Comparison of ENCODE assay signal across 1 cellular context in the genomic region with DNA sequence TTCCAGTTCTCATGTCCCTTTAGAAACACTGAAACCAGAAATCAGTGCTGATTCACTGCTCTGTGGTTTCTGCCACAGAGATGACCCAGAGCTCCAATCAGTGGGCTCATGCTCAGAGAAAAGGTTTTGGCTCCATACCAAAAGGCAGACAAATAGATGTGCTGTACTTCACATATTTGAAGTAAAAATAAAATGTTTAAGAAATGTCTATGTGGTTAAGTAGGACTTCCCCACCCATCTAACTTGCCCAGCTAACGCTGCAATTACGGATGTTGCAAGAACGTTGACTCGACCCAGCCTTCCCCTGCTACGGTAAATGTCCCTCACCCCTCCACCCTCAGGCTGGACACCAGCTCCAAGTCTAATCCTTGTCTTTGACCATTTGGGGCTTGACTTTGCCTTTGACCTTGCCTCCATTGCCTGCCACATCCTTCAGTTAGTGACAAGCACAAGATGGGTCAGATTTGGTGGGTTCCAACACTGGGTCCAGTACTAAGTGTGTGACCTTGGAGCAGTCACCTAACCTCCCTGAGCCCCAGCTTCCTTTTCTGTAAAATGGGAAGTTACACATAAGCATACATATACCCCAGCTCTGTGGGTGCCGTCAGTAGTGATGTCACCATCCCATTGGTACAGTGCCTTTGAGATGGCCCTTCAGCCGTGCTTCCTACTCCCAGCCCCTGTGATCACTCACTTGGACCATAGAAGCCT.
TF ChIP-seq lines count a peak whose summit lies in the region.

No MANE protein-coding gene starts in this region.

TF ChIP-seq in H1, 55 proteins besides CTCF, POLR2A, EP300 and RAD21 (continued from another document):
- TF ChIP-seq, protein P1, sequence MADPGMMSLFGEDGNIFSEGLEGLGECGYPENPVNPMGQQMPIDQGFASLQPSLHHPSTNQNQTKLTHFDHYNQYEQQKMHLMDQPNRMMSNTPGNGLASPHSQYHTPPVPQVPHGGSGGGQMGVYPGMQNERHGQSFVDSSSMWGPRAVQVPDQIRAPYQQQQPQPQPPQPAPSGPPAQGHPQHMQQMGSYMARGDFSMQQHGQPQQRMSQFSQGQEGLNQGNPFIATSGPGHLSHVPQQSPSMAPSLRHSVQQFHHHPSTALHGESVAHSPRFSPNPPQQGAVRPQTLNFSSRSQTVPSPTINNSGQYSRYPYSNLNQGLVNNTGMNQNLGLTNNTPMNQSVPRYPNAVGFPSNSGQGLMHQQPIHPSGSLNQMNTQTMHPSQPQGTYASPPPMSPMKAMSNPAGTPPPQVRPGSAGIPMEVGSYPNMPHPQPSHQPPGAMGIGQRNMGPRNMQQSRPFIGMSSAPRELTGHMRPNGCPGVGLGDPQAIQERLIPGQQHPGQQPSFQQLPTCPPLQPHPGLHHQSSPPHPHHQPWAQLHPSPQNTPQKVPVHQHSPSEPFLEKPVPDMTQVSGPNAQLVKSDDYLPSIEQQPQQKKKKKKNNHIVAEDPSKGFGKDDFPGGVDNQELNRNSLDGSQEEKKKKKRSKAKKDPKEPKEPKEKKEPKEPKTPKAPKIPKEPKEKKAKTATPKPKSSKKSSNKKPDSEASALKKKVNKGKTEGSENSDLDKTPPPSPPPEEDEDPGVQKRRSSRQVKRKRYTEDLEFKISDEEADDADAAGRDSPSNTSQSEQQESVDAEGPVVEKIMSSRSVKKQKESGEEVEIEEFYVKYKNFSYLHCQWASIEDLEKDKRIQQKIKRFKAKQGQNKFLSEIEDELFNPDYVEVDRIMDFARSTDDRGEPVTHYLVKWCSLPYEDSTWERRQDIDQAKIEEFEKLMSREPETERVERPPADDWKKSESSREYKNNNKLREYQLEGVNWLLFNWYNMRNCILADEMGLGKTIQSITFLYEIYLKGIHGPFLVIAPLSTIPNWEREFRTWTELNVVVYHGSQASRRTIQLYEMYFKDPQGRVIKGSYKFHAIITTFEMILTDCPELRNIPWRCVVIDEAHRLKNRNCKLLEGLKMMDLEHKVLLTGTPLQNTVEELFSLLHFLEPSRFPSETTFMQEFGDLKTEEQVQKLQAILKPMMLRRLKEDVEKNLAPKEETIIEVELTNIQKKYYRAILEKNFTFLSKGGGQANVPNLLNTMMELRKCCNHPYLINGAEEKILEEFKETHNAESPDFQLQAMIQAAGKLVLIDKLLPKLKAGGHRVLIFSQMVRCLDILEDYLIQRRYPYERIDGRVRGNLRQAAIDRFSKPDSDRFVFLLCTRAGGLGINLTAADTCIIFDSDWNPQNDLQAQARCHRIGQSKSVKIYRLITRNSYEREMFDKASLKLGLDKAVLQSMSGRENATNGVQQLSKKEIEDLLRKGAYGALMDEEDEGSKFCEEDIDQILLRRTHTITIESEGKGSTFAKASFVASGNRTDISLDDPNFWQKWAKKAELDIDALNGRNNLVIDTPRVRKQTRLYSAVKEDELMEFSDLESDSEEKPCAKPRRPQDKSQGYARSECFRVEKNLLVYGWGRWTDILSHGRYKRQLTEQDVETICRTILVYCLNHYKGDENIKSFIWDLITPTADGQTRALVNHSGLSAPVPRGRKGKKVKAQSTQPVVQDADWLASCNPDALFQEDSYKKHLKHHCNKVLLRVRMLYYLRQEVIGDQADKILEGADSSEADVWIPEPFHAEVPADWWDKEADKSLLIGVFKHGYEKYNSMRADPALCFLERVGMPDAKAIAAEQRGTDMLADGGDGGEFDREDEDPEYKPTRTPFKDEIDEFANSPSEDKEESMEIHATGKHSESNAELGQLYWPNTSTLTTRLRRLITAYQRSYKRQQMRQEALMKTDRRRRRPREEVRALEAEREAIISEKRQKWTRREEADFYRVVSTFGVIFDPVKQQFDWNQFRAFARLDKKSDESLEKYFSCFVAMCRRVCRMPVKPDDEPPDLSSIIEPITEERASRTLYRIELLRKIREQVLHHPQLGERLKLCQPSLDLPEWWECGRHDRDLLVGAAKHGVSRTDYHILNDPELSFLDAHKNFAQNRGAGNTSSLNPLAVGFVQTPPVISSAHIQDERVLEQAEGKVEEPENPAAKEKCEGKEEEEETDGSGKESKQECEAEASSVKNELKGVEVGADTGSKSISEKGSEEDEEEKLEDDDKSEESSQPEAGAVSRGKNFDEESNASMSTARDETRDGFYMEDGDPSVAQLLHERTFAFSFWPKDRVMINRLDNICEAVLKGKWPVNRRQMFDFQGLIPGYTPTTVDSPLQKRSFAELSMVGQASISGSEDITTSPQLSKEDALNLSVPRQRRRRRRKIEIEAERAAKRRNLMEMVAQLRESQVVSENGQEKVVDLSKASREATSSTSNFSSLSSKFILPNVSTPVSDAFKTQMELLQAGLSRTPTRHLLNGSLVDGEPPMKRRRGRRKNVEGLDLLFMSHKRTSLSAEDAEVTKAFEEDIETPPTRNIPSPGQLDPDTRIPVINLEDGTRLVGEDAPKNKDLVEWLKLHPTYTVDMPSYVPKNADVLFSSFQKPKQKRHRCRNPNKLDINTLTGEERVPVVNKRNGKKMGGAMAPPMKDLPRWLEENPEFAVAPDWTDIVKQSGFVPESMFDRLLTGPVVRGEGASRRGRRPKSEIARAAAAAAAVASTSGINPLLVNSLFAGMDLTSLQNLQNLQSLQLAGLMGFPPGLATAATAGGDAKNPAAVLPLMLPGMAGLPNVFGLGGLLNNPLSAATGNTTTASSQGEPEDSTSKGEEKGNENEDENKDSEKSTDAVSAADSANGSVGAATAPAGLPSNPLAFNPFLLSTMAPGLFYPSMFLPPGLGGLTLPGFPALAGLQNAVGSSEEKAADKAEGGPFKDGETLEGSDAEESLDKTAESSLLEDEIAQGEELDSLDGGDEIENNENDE (IDR thresholded peaks at IDR 0.05; ENCODE audit: insufficient replicate concordance, low read length): no peak
- TF ChIP-seq CBX8 (IDR thresholded peaks at IDR 0.05; ENCODE audit: borderline replicate concordance, low read depth, low read length) (no peak), CHD1 (IDR thresholded peaks at IDR 0.05; ENCODE audit: low read depth, low read length) (no peak), EZH2 (IDR thresholded peaks at IDR 0.05; ENCODE audit: low read depth, low read length, severe bottlenecking) (no peak), ASH2L (IDR thresholded peaks at IDR 0.05; ENCODE audit: low read length) (no peak), CHD2 (IDR thresholded peaks at IDR 0.05; ENCODE audit: low read length) (no peak), POLR2AphosphoS5 (IDR thresholded peaks at IDR 0.05; ENCODE audit: low read depth, low read length) (no peak), RXRA (IDR thresholded peaks at IDR 0.05; ENCODE audit: insufficient read depth, low read depth, low read length) (no peak), RNF2 (IDR thresholded peaks at IDR 0.05; ENCODE audit: borderline replicate concordance, low read depth, low read length, missing control alignments, poor library complexity, severe bottlenecking) (no peak), RFX5 (IDR thresholded peaks at IDR 0.05; ENCODE audit: borderline replicate concordance, low read depth, low read length) (no peak)
- TF ChIP-seq, protein P2, sequence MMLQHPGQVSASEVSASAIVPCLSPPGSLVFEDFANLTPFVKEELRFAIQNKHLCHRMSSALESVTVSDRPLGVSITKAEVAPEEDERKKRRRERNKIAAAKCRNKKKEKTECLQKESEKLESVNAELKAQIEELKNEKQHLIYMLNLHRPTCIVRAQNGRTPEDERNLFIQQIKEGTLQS (IDR thresholded peaks at IDR 0.05; ENCODE audit: insufficient read depth, low read depth, low read length): no peak
